ENCODE assay signal across 8 cellular contexts in the genomic region with DNA sequence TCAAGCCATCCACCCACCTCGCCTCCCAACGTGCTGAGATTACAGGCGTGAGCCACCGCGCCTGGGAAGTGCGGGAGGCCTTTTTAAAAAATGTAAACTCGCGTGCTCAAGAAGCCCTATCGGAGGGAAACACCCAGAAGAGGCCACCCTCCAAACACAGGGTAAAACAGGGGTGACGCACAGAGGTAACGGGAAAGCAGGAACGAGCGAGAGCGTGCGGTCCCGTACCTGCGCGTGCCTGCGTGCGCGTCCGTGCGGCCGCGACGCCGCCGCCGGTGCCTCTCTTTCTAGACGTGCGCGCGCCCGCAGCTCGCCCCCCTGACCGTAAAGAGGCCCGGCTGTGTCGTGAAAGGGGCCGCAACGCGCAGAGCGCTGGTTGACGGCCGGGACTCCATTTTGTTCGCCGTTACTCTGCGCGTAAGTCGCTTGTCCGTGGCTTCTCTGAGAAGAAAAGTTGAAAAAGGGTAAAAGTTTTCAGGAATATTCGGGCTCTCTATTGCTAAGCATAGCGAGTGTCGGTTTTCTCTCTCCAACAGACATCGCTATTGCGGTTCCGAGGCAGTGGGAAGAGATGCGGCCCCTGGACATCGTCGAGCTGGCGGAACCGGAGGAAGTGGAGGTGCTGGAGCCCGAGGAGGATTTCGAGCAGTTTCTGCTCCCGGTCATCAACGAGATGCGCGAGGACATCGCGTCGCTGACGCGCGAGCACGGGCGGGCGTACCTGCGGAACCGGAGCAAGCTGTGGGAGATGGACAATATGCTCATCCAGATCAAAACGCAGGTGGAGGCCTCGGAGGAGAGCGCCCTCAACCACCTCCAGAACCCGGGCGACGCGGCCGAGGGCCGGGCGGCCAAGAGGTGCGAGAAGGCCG. TPM values are rescaled to one million over a fixed set of nuclear protein-coding genes. Genes with fewer than 3 reads are reported as not detected.
DNase-seq lines count a peak whose midpoint lies in the region; TF ChIP-seq lines count a peak whose summit lies in the region.

TSS of gene MRFAP1 (plus strand) at position 394 of the 872 bp plus-strand sequence. CDS start at position 572, 178 bp downstream.

- peak within 1 kb of the TSS; percentile 99 for H3K27ac Mint-ChIP-seq in HFFc6
- H3K27ac Mint-ChIP-seq in activated naive CD4-positive, alpha-beta T cell treated with anti-CD3 and anti-CD28 coated beads for 36 hours = peak within 1 kb of the TSS; percentile 99

- TF ChIP-seq CTCF in HFFc6 (IDR thresholded peaks at IDR 0.05) (no peak), NB4 (IDR thresholded peaks at IDR 0.05; ENCODE audit: low read depth, low read length) (no peak)

- no peaks in the 10 kb centered on the region for H3K9me3 Mint-ChIP-seq in HFFc6
- H3K9me3 Mint-ChIP-seq in activated naive CD4-positive, alpha-beta T cell treated with anti-CD3 and anti-CD28 coated beads for 36 hours = peaks cover 3% of the 10 kb centered on the region

- peak within 1 kb of the TSS; percentile 98 for H3K4me3 Mint-ChIP-seq in HFFc6
- peak within 1 kb of the TSS; percentile 98 for H3K4me3 Mint-ChIP-seq in activated naive CD4-positive, alpha-beta T cell treated with anti-CD3 and anti-CD28 coated beads for 36 hours

- intact Hi-C loops in activated naive CD4-positive, alpha-beta T cell treated with anti-CD3 and anti-CD28 coated beads for 36 hours (cut with micrococcal nuclease) = loop anchor here (1.0 to 2.0 kb wide), 11 partner anchors 18 to 462 kb away; partner anchors contain the start of genes BLOC1S4, KIAA0232, MAN2B2 and MRFAP1L1

- TF ChIP-seq POLR2A in NB4 (IDR thresholded peaks at IDR 0.05; ENCODE audit: extremely low read depth, insufficient read length) = peak; percentile 95

- peak within 1 kb of the TSS; percentile 71 for H3K4me3 ChIP-seq in NB4 (ENCODE audit: low read depth, low read length)

- peaks cover 3% of the 10 kb centered on the region for H3K27me3 Mint-ChIP-seq in HFFc6 (ENCODE audit: insufficient read depth)
- H3K27me3 Mint-ChIP-seq in activated naive CD4-positive, alpha-beta T cell treated with anti-CD3 and anti-CD28 coated beads for 36 hours (ENCODE audit: low read depth) = no peaks in the 10 kb centered on the region

- CTCF ChIA-PET in activated naive CD4-positive, alpha-beta T cell treated with anti-CD3 and anti-CD28 coated beads for 36 hours (lab: Charles Lee) = interaction anchor here (0.6 to 1.0 kb wide), 3 partner anchors 9 to 74 kb away, joined by 3 read pairs; no protein-coding TSS in a partner anchor

- peak; percentile 86 for DNase-seq in GM04504 (ENCODE audit: low read depth)
- peak; percentile 89 for DNase-seq in HFFc6
- DNase-seq in NB4 (ENCODE audit: low read depth) = peak; percentile 99
- peak; percentile 88 for DNase-seq in SK-N-DZ (ENCODE audit: low spot score)
- DNase-seq in activated naive CD4-positive, alpha-beta T cell treated with anti-CD3 and anti-CD28 coated beads for 36 hours = peak; percentile 96
- peak; percentile 96 for DNase-seq in germinal center (ENCODE audit: low spot score)
- peak; percentile 76 for DNase-seq in non-pigmented ciliary epithelial cell (ENCODE audit: low read depth)
- DNase-seq in substantia nigra (lab: John Stamatoyannopoulos, UW) = peak; percentile 27 to 94 (median 86)

- peak within 1 kb of the TSS; percentile 89 for H3K27ac ChIP-seq in substantia nigra (ENCODE audit: low read depth, low read length, poor library complexity, severe bottlenecking)

- H3K4me1 Mint-ChIP-seq in HFFc6 (ENCODE audit: low read depth) = peaks cover 23% of the 10 kb centered on the region
- peaks cover 28% of the 10 kb centered on the region for H3K4me1 Mint-ChIP-seq in activated naive CD4-positive, alpha-beta T cell treated with anti-CD3 and anti-CD28 coated beads for 36 hours (ENCODE audit: low read depth)

- H3K36me3 Mint-ChIP-seq in HFFc6 (ENCODE audit: low read depth) = peaks cover 30% of the 10 kb centered on the region
- peaks cover 36% of the 10 kb centered on the region for H3K36me3 Mint-ChIP-seq in activated naive CD4-positive, alpha-beta T cell treated with anti-CD3 and anti-CD28 coated beads for 36 hours (ENCODE audit: low read depth)

RNA-seq across cellular contexts. Expression of gene MRFAP1, which starts in this region (rescaled TPM):
- total RNA-seq in HFFc6 (2021; fragmentation: NEBNext Ultra II Directional; extraction: Animal tissue kit (Norgen Biotek cat#: 25700)) = 100 to 1,000 TPM; 332 to 418 (median 364) TPM
- 96.6 and 102 TPM in 2 replicates for polyA plus RNA-seq in SK-N-DZ (2014; cell fraction: cytosol; rRNA removed)
- 37.6 and 55.0 TPM in 2 replicates for polyA plus RNA-seq in SK-N-DZ (2014; cell fraction: nucleus; rRNA removed)
- 100 to 1,000 TPM; 150 to 151 TPM for total RNA-seq in activated naive CD4-positive, alpha-beta T cell treated with anti-CD3 and anti-CD28 coated beads for 36 hours

Comparison
In these comparisons a context has a peak if more than half of its experiments do, and no peak if none do; other contexts are left out.
1. Peak in every context shown above with its lines: DNase-seq, H3K4me3 ChIP-seq and H3K27ac ChIP-seq.